ENCODE assay signal across 2 cellular contexts in genomic region chr1:231417503-231417902, GRCh38.
TF ChIP-seq lines count a peak whose summit lies in the region.

No MANE protein-coding gene starts in this region.

TF ChIP-seq in HCT116, 20 proteins besides CTCF, POLR2A, EP300 and RAD21 (continued from another document):
- TF ChIP-seq EZH2phosphoT487 (IDR thresholded peaks at IDR 0.05; ENCODE audit: borderline replicate concordance) (no peak), POLR2AphosphoS5 (IDR thresholded peaks at IDR 0.05; ENCODE audit: low read depth, low read length) (no peak), SIN3A (IDR thresholded peaks at IDR 0.05; ENCODE audit: low read depth) (no peak), REST (IDR thresholded peaks at IDR 0.05; ENCODE audit: low read depth) (no peak), ELF1 (IDR thresholded peaks at IDR 0.05; ENCODE audit: borderline replicate concordance, low read depth) (no peak), ATF3 (IDR thresholded peaks at IDR 0.05) (no peak), CEBPB (IDR thresholded peaks at IDR 0.05; ENCODE audit: low read depth) (no peak), ZBTB33 (IDR thresholded peaks at IDR 0.05; ENCODE audit: extremely low read depth, insufficient replicate concordance, low read length) (no peak), FOSL1 (IDR thresholded peaks at IDR 0.05; ENCODE audit: low read depth) (no peak), ZFX (IDR thresholded peaks at IDR 0.05) (no peak), SP1 (IDR thresholded peaks at IDR 0.05; ENCODE audit: low read depth) (no peak), SRF (IDR thresholded peaks at IDR 0.05; ENCODE audit: low read depth) (no peak)

TF ChIP-seq in GM12878, 131 proteins besides CTCF, POLR2A, EP300 and RAD21 (continued from another document):
- TF ChIP-seq ATF2 (IDR thresholded peaks at IDR 0.05; ENCODE audit: low read length) (no peak), NFIC (IDR thresholded peaks at IDR 0.05; ENCODE audit: low read depth, low read length) (no peak), ZNF217 (IDR thresholded peaks at IDR 0.05) (no peak), POLR2AphosphoS2 (IDR thresholded peaks at IDR 0.05; ENCODE audit: low read depth, low read length) (no peak)
